ENCODE assay signal across 22 cellular contexts in genomic region chrX:40632199-40632598, GRCh38. TPM values are rescaled to one million over a fixed set of nuclear protein-coding genes. Genes with fewer than 3 reads are reported as not detected.
"Had no signal": no experiment of that assay in that cellular context is flagged by ENCODE, and none has a peak within 500 bp of the region (broad histone marks: within the 10 kb centered on the region; RNA-seq: fewer than 3 reads in every experiment).

No MANE protein-coding gene starts in this region.

- H3K27ac Mint-ChIP-seq: progenitor cell of endocrine pancreas had no signal

- FAIRE-seq: frontal cortex had no signal

- H3K27me3 ChIP-seq: cardiac muscle cell, stomach, upper lobe of right lung had no signal

- H3K4me1 Mint-ChIP-seq: endodermal cell had no signal

- H3K4me1 ChIP-seq: adrenal gland, stomach, upper lobe of right lung had no signal

- ATAC-seq: right cardiac atrium, upper lobe of right lung had no signal

- H3K27ac ChIP-seq: adrenal gland, cardiac muscle cell, dorsolateral prefrontal cortex, skin epidermis, stomach, thoracic aorta, upper lobe of right lung had no signal

- H3K27me3 Mint-ChIP-seq: progenitor cell of endocrine pancreas had no signal

- H3K4me3 Mint-ChIP-seq: endodermal cell had no signal

- H3K4me3 ChIP-seq: adrenal gland, cardiac muscle cell, dorsolateral prefrontal cortex, skin epidermis, stomach, thoracic aorta, upper lobe of right lung had no signal

- DNase-seq: activated CD4-positive, CD25-positive, alpha-beta regulatory T cell; activated naive CD4-positive, alpha-beta T cell; adrenal gland; dorsolateral prefrontal cortex; endodermal cell; head of caudate nucleus; right cardiac atrium; stimulated activated CD4-positive, alpha-beta T cell treated with anti-CD3 and anti-CD28 coated beads, Interleukin-15, amount 100 ng/mL, for 24 hours; stimulated activated CD4-positive, alpha-beta T cell treated with anti-CD3 and anti-CD28 coated beads, Interleukin-4, amount 100 ng/mL, for 1 hour; stomach; SW 1271; upper lobe of right lung had no signal

- H3K9me3 ChIP-seq: adrenal gland, stomach, thoracic aorta, upper lobe of right lung had no signal

RNA-seq across cellular contexts. Expression of gene MPC1L, which starts 9.0 kb away (rescaled TPM):
- total RNA-seq: adrenal gland; cardiac muscle cell; dorsolateral prefrontal cortex; endodermal cell; epithelial cell of proximal tubule; frontal cortex; lower leg skin; omental fat pad; progenitor cell of endocrine pancreas; right cardiac atrium; stomach; T-helper 2 cell treated with Interferon-gamma antibody and Interleukin-4, amounts not matched to agents 100 ng/mL and 5 ng/mL, for 36 hours; thoracic aorta; upper lobe of right lung had no signal
- polyA plus RNA-seq: adrenal gland, cardiac muscle cell, neural cell, right cardiac atrium, stomach had no signal
